In the genomic region with DNA sequence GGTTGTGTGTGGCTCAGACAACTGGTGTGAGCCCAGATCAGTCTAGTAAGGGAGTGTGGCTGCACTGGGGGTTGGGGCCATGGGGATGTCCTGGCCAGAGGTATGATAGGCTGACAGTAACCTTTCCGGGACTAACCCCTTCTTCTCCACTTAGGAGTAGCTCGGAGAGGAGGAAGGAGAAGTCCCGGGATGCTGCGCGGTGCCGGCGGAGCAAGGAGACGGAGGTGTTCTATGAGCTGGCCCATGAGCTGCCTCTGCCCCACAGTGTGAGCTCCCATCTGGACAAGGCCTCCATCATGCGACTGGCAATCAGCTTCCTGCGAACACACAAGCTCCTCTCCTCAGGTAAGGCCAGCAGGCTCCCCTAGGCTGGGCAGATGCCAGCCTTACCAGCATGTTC, we compare ENCODE assay signal across 20 cellular contexts.
"Had no signal": no experiment of that assay in that cellular context is flagged by ENCODE, and none has a peak within 500 bp of the region (broad histone marks: within the 10 kb centered on the region; RNA-seq: fewer than 3 reads in every experiment).

No MANE protein-coding gene starts in this region.

- ATAC-seq: activated CD8-positive, alpha-beta memory T cell treated with anti-CD3 and anti-CD28 coated beads, Interleukin-2, amount 10 ng/mL, durations not matched to agents 7 days and 5 days; activated CD8-positive, alpha-beta T cell treated with anti-CD3 and anti-CD28 coated beads for 36 hours; body of pancreas; naive thymus-derived CD8-positive, alpha-beta T cell; stimulated activated naive CD8-positive, alpha-beta T cell treated with anti-CD3 and anti-CD28 coated beads, Interleukin-15, Interleukin-2, amounts not matched to agents 100 U/mL and 50 U/mL, for 24 hours had no signal

- H3K36me3 ChIP-seq: cardiac muscle cell had no signal

- H3K27ac ChIP-seq: body of pancreas, cardiac muscle cell had no signal

- H3K4me3 ChIP-seq: body of pancreas, cardiac muscle cell, spleen, thyroid gland had no signal

- H3K27me3 ChIP-seq: body of pancreas, cardiac muscle cell, spleen, thyroid gland had no signal

- DNase-seq: activated CD4-positive, alpha-beta T cell treated with anti-CD3 and anti-CD28 coated beads for 48 hours; activated CD8-positive, alpha-beta memory T cell treated with anti-CD3 and anti-CD28 coated beads, Interleukin-2, amount 10 ng/mL, durations not matched to agents 7 days and 5 days; activated CD8-positive, alpha-beta T cell treated with anti-CD3 and anti-CD28 coated beads for 36 hours; activated effector memory CD4-positive, alpha-beta T cell treated with anti-CD3 and anti-CD28 coated beads, Interleukin-2, amount 50 U/mL, for 16 hours; activated naive CD4-positive, alpha-beta T cell treated with anti-CD3 and anti-CD28 coated beads, Interleukin-2, amount 10 ng/mL, durations not matched to agents 7 days and 5 days; activated T-cell treated with anti-CD3 and anti-CD28 coated beads for 4 hours; anterior cingulate cortex; body of pancreas; effector memory CD4-positive, alpha-beta T cell; foreskin melanocyte; islet precursor cell; left colon; naive thymus-derived CD8-positive, alpha-beta T cell; spleen; stimulated activated CD4-positive, alpha-beta T cell treated with anti-CD3 and anti-CD28 coated beads, Interleukin-4, amount 100 ng/mL, for 24 hours; stimulated activated naive CD8-positive, alpha-beta T cell treated with anti-CD3 and anti-CD28 coated beads, Interleukin-15, Interleukin-2, amounts not matched to agents 100 U/mL and 50 U/mL, for 24 hours; substantia nigra; T-helper 2 cell; thyroid gland had no signal

- H3K9me3 ChIP-seq: body of pancreas, spleen, thyroid gland had no signal

- H3K4me1 ChIP-seq: body of pancreas had no signal
